29 cellular contexts compared by ENCODE assay signal in the genomic region with DNA sequence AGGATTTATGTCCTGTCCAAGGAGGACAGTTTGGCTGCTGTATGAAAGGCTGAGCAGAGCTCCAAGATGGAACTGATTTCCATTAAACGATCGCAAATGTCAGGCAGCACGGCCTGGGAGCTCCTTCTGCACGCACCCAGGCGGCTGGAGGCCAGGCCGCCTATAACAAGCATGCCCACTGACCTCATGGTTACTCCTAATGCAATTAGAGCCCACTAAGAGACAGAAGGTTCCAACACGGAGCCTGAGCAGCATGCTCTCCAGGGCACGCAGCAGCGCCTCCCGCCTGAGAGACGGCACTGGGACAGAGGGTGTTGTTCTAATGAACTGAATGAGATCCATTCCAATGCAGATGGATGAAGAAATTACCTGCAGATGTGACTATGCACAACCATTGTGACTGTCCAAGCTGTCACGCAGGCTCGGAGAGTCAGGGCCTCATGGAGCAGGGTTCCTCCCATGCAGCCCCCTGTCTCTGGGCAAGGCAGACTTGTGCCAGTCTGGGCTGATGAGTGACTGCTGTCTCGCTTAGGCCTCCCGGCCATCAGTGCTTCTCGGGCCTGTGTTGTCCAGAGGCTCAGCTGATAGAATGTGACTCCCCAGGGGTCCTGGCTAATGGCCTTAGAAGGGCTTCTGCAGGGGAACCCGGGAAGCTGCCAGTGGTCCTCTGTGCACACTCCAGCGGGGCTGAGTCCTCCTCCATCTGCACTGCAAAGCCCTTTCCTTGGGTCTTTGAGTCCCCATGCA.
DNase-seq lines count a peak whose midpoint lies in the region; ATAC-seq lines count a peak whose summit lies in the region.
"Had no signal": no experiment of that assay in that cellular context is flagged by ENCODE, and none has a peak within 500 bp of the region (broad histone marks: within the 10 kb centered on the region; RNA-seq: fewer than 3 reads in every experiment).

No MANE protein-coding gene starts in this region.

- peak overlapping the region; percentile 23 for H3K9ac ChIP-seq in NT2/D1 (ENCODE audit: insufficient read length, low read depth)

- peak; percentile 19 for DNase-seq in DMS 273 (lab: John Stamatoyannopoulos, UW; ENCODE audit: unreplicated experiment)
- DNase-seq in DMS 273 treated with DMSO at 0.1 percent for 48 hours (lab: John Stamatoyannopoulos, UW), result no peak
- DNase-seq in NT2/D1 (ENCODE audit: low read depth, low spot score), result no peak
- peak; percentile 49 for DNase-seq in fibroblast of gingiva (ENCODE audit: low read depth)
- no peak for DNase-seq in ACHN
- no peak for DNase-seq in activated effector memory CD4-positive, alpha-beta T cell treated with Interleukin-2 at 50 U/mL for 16 hours
- DNase-seq: activated CD4-positive, alpha-beta memory T cell treated with anti-CD3 and anti-CD28 coated beads, Interleukin-2, amount 10 ng/mL, durations not matched to agents 7 days and 5 days; activated CD4-positive, alpha-beta T cell treated with anti-CD3 and anti-CD28 coated beads for 1 hour; activated CD8-positive, alpha-beta memory T cell treated with anti-CD3 and anti-CD28 coated beads, Interleukin-2, amount 50 U/mL, for 48 hours; COR-L47; DND-41; effector memory CD4-positive, alpha-beta T cell; foreskin keratinocyte; left cardiac atrium; mammary epithelial cell; NCI-H1105; NCI-H2029 treated with DMSO at 0.1 percent for 48 hours; NCI-H526 treated with DMSO at 0.1 percent for 48 hours; nephron progenitor cell; right lobe of liver; stimulated activated naive CD4-positive, alpha-beta T cell; T-helper 1 cell; upper lobe of right lung had no signal

- in situ Hi-C loops in ACHN (cut with HindIII; ENCODE audit: low pct_ligation_motif_present, low pct_unique_long_range_greater_than_20kb, low sequenced_read_pairs), result no loop called here

- H3K4me3 ChIP-seq in NT2/D1 (ENCODE audit: insufficient read length, low read depth), result no peak overlapping the region
- H3K4me3 ChIP-seq: coronary artery, HAP-1, right lobe of liver, suprapubic skin, upper lobe of right lung had no signal

- peaks cover 20% of the 10 kb centered on the region for H3K4me1 ChIP-seq in NT2/D1 (ENCODE audit: insufficient read depth, insufficient read length)
- H3K4me1 ChIP-seq: foreskin keratinocyte, HAP-1, right lobe of liver, suprapubic skin, upper lobe of right lung had no signal

- no peaks in the 10 kb centered on the region for H3K9me3 ChIP-seq in NT2/D1 (ENCODE audit: insufficient read depth, low read length)
- H3K9me3 ChIP-seq: HAP-1, right lobe of liver, suprapubic skin, upper lobe of right lung had no signal

- peaks cover 19% of the 10 kb centered on the region for H3K27me3 ChIP-seq in NT2/D1 (ENCODE audit: insufficient read depth, insufficient read length)
- H3K27me3 ChIP-seq: right lobe of liver, upper lobe of right lung had no signal

- ATAC-seq in GM21576 (IDR thresholded peaks at IDR 0.05; ENCODE audit: unreplicated experiment) (no peak), HG02970 (IDR thresholded peaks at IDR 0.05; ENCODE audit: low FRiP score, unreplicated experiment) (no peak)
- ATAC-seq: activated naive CD4-positive, alpha-beta T cell treated with anti-CD3 and anti-CD28 coated beads, Interleukin-2, amount 50 U/mL, for 72 hours; foreskin keratinocyte; left cardiac atrium; right lobe of liver; upper lobe of right lung had no signal

- no peaks in the 10 kb centered on the region for H3K36me3 ChIP-seq in NT2/D1 (ENCODE audit: insufficient read depth, insufficient read length, low read length)
- H3K36me3 ChIP-seq: HAP-1, right lobe of liver, suprapubic skin, upper lobe of right lung had no signal

Comparison
In these comparisons a context has a peak if more than half of its experiments do, and no peak if none do; other contexts are left out.
1. DNase-seq: peak in DMS 273 (single experiment) and fibroblast of gingiva (single experiment); none in DMS 273 treated with DMSO at 0.1 percent for 48 hours (single experiment), NT2/D1 (single experiment), ACHN (single experiment) and activated effector memory CD4-positive, alpha-beta T cell treated with Interleukin-2 at 50 U/mL for 16 hours (single experiment).